In genomic region chrX:3638280-3638873, GRCh38 we compare ENCODE assay signal across 8 cellular contexts.
DNase-seq lines count a peak whose midpoint lies in the region; ATAC-seq, FAIRE-seq and TF ChIP-seq lines count a peak whose summit lies in the region.

No MANE protein-coding gene starts in this region.

- FAIRE-seq in A549 (lab: Jason Lieb, UNC): peak; percentile 99

- peaks cover 0 to 13% (median 5%) of the 10 kb centered on the region in 4 donors for H3K36me3 ChIP-seq in stomach

- H3K4me3 ChIP-seq in A549 (no peak overlapping the region), GM12865 (ENCODE audit: low read depth, low read length) (no peak overlapping the region), stomach (no peak overlapping the region)

- H3K9me3 ChIP-seq in A549 (no peaks in the 10 kb centered on the region), stomach (no peaks in the 10 kb centered on the region)

- no peaks in the 10 kb centered on the region for H3K27me3 ChIP-seq in stomach

- CTCF ChIA-PET in A549 (lab: Yijun Ruan, JAX): interaction anchor here (0.8 to 1.6 kb wide), 5 partner anchors 9 to 109 kb away, joined by 3 to 4 read pairs (median 3); no protein-coding TSS in a partner anchor

- ATAC-seq in A549: peak in 1 of 2 experiments; percentile 78; a peak in 3 of 6 replicates
- peak; percentile 83 for ATAC-seq in HG03378 (IDR thresholded peaks at IDR 0.05; ENCODE audit: unreplicated experiment)

- no peaks in the 10 kb centered on the region for H3K4me1 ChIP-seq in A549
- H3K4me1 ChIP-seq in stomach: no peaks in the 10 kb centered on the region

- POLR2A ChIA-PET in A549 (lab: Yijun Ruan, JAX): no interaction called here

- peak; percentile 70 to 75 for TF ChIP-seq RAD21 in A549 (conservative IDR thresholded peaks at IDR 0.05 in 1 of 2, IDR thresholded peaks at IDR 0.05 in 1 of 2)

- TF ChIP-seq EP300 in A549 (IDR thresholded peaks at IDR 0.05) (no peak), stomach (IDR thresholded peaks at IDR 0.05) (no peak)

- TF ChIP-seq POLR2A in A549 (IDR thresholded peaks at IDR 0.05; ENCODE audit: low read length) (no peak), stomach (IDR thresholded peaks at IDR 0.05) (no peak)

- no peak overlapping the region for H3K4me2 ChIP-seq in A549

- no peak overlapping the region for H3K27ac ChIP-seq in A549
- no peak overlapping the region for H3K27ac ChIP-seq in stomach

- peak; percentile 65 for TF ChIP-seq CTCF in A549 (IDR thresholded peaks at IDR 0.05)
- TF ChIP-seq CTCF in GM12865 (IDR thresholded peaks at IDR 0.05; ENCODE audit: insufficient read depth, low read depth, low read length, missing control alignments): peak; percentile 34
- peak in 4 of 7 experiments; percentile 26 to 59 (median 40) for TF ChIP-seq CTCF in stomach (IDR thresholded peaks at IDR 0.05)

- in situ Hi-C loops in SK-MEL-5 (cut with HindIII; ENCODE audit: low pct_unique_long_range_greater_than_20kb, low sequenced_read_pairs): no loop called here
- in situ Hi-C loops in T47D (cut with HindIII; ENCODE audit: low pct_unique_long_range_greater_than_20kb, low sequenced_read_pairs): no loop called here

- intact Hi-C loops in stomach (cut with DNase I; ENCODE audit: low total_unique reads): no loop called here

- DNase-seq in A549 (ENCODE audit: low read depth in 1 of 2, low spot score in 1 of 2) (peak; percentile 37 to 39), GM12865 (ENCODE audit: low read depth) (peak; percentile 40), SK-MEL-5 (ENCODE audit: low read depth, low spot score) (peak; percentile 56), T47D (ENCODE audit: low read depth in 1 of 2, low spot score in 1 of 2) (peak; percentile 31 to 73), left kidney (ENCODE audit: low read depth, low spot score) (peak; percentile 62), stomach (peak; percentile 53), NCI-H226 (no peak)

- 19% methylated on average over 6 of the region's 6 CpGs for WGBS in A549 (ENCODE audit: missing lambda C conversion rate)
- WGBS in stomach, 5 donors: 11 to 20% (median 12%) methylated on average over 6 of the region's 6 CpGs

TF ChIP-seq in A549, 52 proteins besides CTCF, POLR2A, EP300 and RAD21:
- TF ChIP-seq SMC3 (IDR thresholded peaks at IDR 0.05): peak; percentile 55
- no peak for TF ChIP-seq HMGXB4 (CRISPR knock-in tag; IDR thresholded peaks at IDR 0.05; ENCODE audit: borderline replicate concordance)
- no peak for TF ChIP-seq HOXA7 (CRISPR knock-in tag; IDR thresholded peaks at IDR 0.05)
